18 cellular contexts compared by ENCODE assay signal in the genomic region with DNA sequence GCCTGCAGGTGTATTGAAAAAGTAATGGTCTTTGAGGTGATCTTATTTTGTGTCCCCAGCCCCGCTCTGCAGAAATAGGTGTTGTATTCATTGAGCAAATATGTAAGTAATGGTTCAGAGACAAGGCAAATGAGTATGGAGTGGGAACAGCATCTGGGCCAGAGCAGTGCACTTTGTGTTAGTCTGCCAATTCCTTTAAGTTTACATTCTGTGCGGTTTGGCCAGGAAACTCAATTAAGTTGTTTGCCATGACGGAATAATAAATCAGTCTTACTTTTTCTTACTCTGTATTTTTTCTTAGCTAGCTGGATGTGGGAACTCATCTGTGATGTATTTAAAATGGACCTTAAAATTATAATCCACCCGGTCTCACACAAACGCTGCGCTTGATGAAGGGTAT. TPM values are rescaled to one million over a fixed set of nuclear protein-coding genes. Genes with fewer than 3 reads are reported as not detected.
DNase-seq lines count a peak whose midpoint lies in the region; ATAC-seq, FAIRE-seq and TF ChIP-seq lines count a peak whose summit lies in the region.
"Had no signal": no experiment of that assay in that cellular context is flagged by ENCODE, and none has a peak within 500 bp of the region (broad histone marks: within the 10 kb centered on the region; RNA-seq: fewer than 3 reads in every experiment).

No MANE protein-coding gene starts in this region.

- no peaks in the 10 kb centered on the region for H3K36me3 Mint-ChIP-seq in astrocyte (ENCODE audit: low read depth, unreplicated experiment)

- intact Hi-C loops in head of caudate nucleus (cut with DNase I), result no loop called here
- intact Hi-C loops in left ventricle myocardium superior (cut with micrococcal nuclease), result no loop called here

- ATAC-seq in HG02973 (IDR thresholded peaks at IDR 0.05; ENCODE audit: unreplicated experiment) (no peak), left ventricle myocardium superior (no peak)

- H3K4me2 ChIP-seq in astrocyte (ENCODE audit: low read length), result peak overlapping the region; percentile 11

- H3K4me1 Mint-ChIP-seq in astrocyte (ENCODE audit: low read depth, unreplicated experiment), result peaks cover 4% of the 10 kb centered on the region
- H3K4me1 Mint-ChIP-seq: H9 had no signal

- H3K27ac ChIP-seq in astrocyte (ENCODE audit: low read depth, low read length), result no peak overlapping the region
- H3K27ac ChIP-seq: SJCRH30 had no signal

- peaks cover 14% of the 10 kb centered on the region for H3K79me2 ChIP-seq in astrocyte (ENCODE audit: insufficient read depth, low read length)

- no peaks in the 10 kb centered on the region for H3K27me3 Mint-ChIP-seq in astrocyte (ENCODE audit: low read depth, unreplicated experiment)

- H3K36me3 ChIP-seq in astrocyte (ENCODE audit: insufficient read depth, low read length), result no peaks in the 10 kb centered on the region
- H3K36me3 ChIP-seq: SJCRH30 had no signal

- H2AFZ ChIP-seq in astrocyte (ENCODE audit: low read depth, low read length), result no peak overlapping the region

- peaks cover 15% of the 10 kb centered on the region for H4K20me1 ChIP-seq in astrocyte (ENCODE audit: insufficient read depth, low read length)

- H3K27me3 ChIP-seq in astrocyte (ENCODE audit: insufficient read depth, low read length), result no peaks in the 10 kb centered on the region
- H3K27me3 ChIP-seq: SJCRH30 had no signal

- H3K4me3 Mint-ChIP-seq in astrocyte (ENCODE audit: unreplicated experiment), result no peak overlapping the region
- H3K4me3 Mint-ChIP-seq: H9 had no signal

- H3K4me1 ChIP-seq in astrocyte (ENCODE audit: insufficient read depth, low read length), result peaks cover 3% of the 10 kb centered on the region

- no peak for TF ChIP-seq CTCF in AG09319 (IDR thresholded peaks at IDR 0.05; ENCODE audit: low read depth, low read length)
- TF ChIP-seq CTCF in astrocyte (IDR thresholded peaks at IDR 0.05; ENCODE audit: insufficient read depth, low read depth, low read length), result no peak

- no peak for FAIRE-seq in astrocyte (lab: Jason Lieb, UNC)
- FAIRE-seq: A204.1 had no signal

- DNase-seq in AG09319 (ENCODE audit: extremely low read depth, low read depth), result peak; percentile 72
- peak; percentile 4 for DNase-seq in HCEC 1CT
- peak; percentile 92 for DNase-seq in astrocyte (ENCODE audit: low read depth)
- peak; percentile 91 for DNase-seq in fibroblast of peridontal ligament (ENCODE audit: extremely low read depth)
- no peak for DNase-seq in iPS-NIHi7 (ENCODE audit: extremely low spot score)
- no peak for DNase-seq in head of caudate nucleus
- DNase-seq in left ventricle myocardium superior, result no peak
- DNase-seq: Caco-2, H9, MV-4-11, NCI-H1417 treated with DMSO at 0.1 percent for 48 hours, NCI-H1930, NCI-H2171, NCI-H774, RPMI8226, SJCRH30 had no signal

- no peak overlapping the region for H3K9ac ChIP-seq in astrocyte (ENCODE audit: low read length)

- H3K4me3 ChIP-seq in astrocyte (ENCODE audit: insufficient read depth, low read depth, low read length), result no peak overlapping the region
- H3K4me3 ChIP-seq: SJCRH30 had no signal

- no peaks in the 10 kb centered on the region for H3K9me3 ChIP-seq in astrocyte (ENCODE audit: insufficient read depth, low read depth, low read length)
- H3K9me3 ChIP-seq: Caco-2, SJCRH30 had no signal

- H3K27ac Mint-ChIP-seq in astrocyte (ENCODE audit: unreplicated experiment), result no peak overlapping the region
- H3K27ac Mint-ChIP-seq: H9 had no signal

- no peaks in the 10 kb centered on the region for H3K9me3 Mint-ChIP-seq in astrocyte (ENCODE audit: unreplicated experiment)
- H3K9me3 Mint-ChIP-seq: H9 had no signal

RNA-seq across cellular contexts. Expression of a gene that starts 12.6 kb away (rescaled TPM):
- total RNA-seq in astrocyte (6.2 and 6.9 TPM in 2 replicates), left ventricle myocardium superior (27.5 TPM)

Comparison
In these comparisons a context has a peak if more than half of its experiments do, and no peak if none do; other contexts are left out.
1. DNase-seq: peak in AG09319 (single experiment), HCEC 1CT (single experiment), astrocyte (single experiment) and fibroblast of peridontal ligament (single experiment); none in iPS-NIHi7 (single experiment), head of caudate nucleus (0 of 42) and left ventricle myocardium superior (single experiment).